Comparison of ENCODE assay signal across 16 cellular contexts in the genomic region with DNA sequence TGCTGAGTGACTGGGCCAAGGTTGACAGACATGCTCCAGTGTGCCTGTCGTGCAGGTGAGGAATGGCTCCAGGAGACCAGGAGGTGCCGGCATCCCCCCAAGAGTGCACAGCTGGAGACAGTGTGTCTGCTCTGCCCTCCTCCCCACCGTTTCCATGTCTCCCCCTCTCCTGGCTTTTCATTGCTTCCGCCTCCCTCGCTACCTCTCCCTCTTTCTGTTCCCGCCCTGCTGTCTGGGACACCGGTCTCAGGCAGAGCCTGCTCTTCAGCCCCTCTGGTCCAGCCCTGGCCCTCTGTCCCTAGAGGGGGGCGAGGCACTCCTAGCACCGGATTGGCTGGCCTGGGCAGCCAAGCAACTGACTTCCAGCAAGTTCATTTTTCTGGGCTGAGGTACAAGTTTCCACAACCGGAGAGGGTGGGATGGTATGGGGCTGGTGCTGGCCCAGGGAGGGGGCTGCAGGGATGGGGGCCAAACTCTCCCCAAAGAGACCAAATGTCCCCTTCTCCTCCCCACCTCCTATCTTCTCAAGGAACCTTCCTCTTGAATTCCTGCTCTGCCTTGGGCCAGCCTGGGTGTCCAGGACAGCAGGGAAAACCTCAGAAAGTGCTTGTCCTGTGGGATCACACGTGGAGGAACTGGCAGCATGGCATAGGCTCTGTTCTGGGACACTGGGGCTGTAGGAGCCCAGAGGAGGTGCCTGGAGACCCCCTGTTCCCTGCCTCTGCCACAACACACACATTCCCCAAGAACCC. TPM values are rescaled to one million over a fixed set of nuclear protein-coding genes. Genes with fewer than 3 reads are reported as not detected.
A peak's percentile ranks its signal among the peaks of the same experiment; 100 is the strongest.
DNase-seq lines count a peak whose midpoint lies in the region; ATAC-seq, FAIRE-seq and TF ChIP-seq lines count a peak whose summit lies in the region.
"Had no signal": no experiment of that assay in that cellular context is flagged by ENCODE, and none has a peak within 500 bp of the region (broad histone marks: within the 10 kb centered on the region; RNA-seq: fewer than 3 reads in every experiment).

No MANE protein-coding gene starts in this region.

- 47 to 51% methylated on average over 11 of the region's 11 CpGs for WGBS in testis, 2 donors

- H3K4me3 ChIP-seq in astrocyte of the spinal cord (ENCODE audit: low read depth, low read length), result no peak overlapping the region
- H3K4me3 ChIP-seq in left lung, result no peak overlapping the region
- H3K4me3 ChIP-seq in testis, result no peak overlapping the region
- no peak overlapping the region for H3K4me3 ChIP-seq in Peyer's patch

- TF ChIP-seq CTCF in HFFc6 (IDR thresholded peaks at IDR 0.05) (no peak), astrocyte of the spinal cord (IDR thresholded peaks at IDR 0.05; ENCODE audit: low read depth, low read length) (no peak), left lung (IDR thresholded peaks at IDR 0.05) (no peak), testis (IDR thresholded peaks at IDR 0.05) (no peak), Peyer's patch (IDR thresholded peaks at IDR 0.05) (no peak), GM13977 (IDR thresholded peaks at IDR 0.05; ENCODE audit: extremely low read depth, insufficient read depth, missing control alignments) (no peak)

- no peaks in the 10 kb centered on the region for H3K9me3 ChIP-seq in left lung
- H3K9me3 ChIP-seq in testis, result no peaks in the 10 kb centered on the region
- no peaks in the 10 kb centered on the region for H3K9me3 ChIP-seq in Peyer's patch

- peaks cover 4% of the 10 kb centered on the region; the same call in 1 of the 2 replicates for H3K36me3 Mint-ChIP-seq in HFFc6 (ENCODE audit: low read depth)
- H3K36me3 Mint-ChIP-seq: activated naive CD4-positive, alpha-beta T cell treated with anti-CD3 and anti-CD28 coated beads, Interleukin-2, amount 50 U/mL, for 72 hours had no signal

- TF ChIP-seq POLR2A in testis (IDR thresholded peaks at IDR 0.05) (no peak), Peyer's patch (IDR thresholded peaks at IDR 0.05) (no peak)

- in situ Hi-C loops in astrocyte of the spinal cord (cut with HindIII; ENCODE audit: low sequenced_read_pairs), result no loop called here
- in situ Hi-C loops in GM13977 (cut with MboI; ENCODE audit: low pct_unique_long_range_greater_than_20kb, low sequenced_read_pairs, unreplicated experiment), result loop anchor here (5.0 kb wide), 1 partner anchor 61 kb away; a partner anchor contains a TSS

- peak overlapping the region in 1 of 2 donors; percentile 25 for H3K27ac ChIP-seq in left lung
- H3K27ac ChIP-seq in testis, result peak overlapping the region in 1 of 2 donors; percentile 60
- peak overlapping the region in 2 of 4 donors; percentile 20 to 52 for H3K27ac ChIP-seq in Peyer's patch
- H3K27ac ChIP-seq: HL-60 had no signal

- DNase-seq in HFFc6, result no peak
- DNase-seq in astrocyte of the spinal cord (ENCODE audit: low read depth, low spot score), result peak; percentile 12
- no peak for DNase-seq in left lung
- DNase-seq in testis, result peak; percentile 60
- no peak for DNase-seq in UCSD-AML1 (lab: John Stamatoyannopoulos, UW; ENCODE audit: unreplicated experiment)
- DNase-seq in Peyer's patch, result no peak
- DNase-seq in RCC 7860 (ENCODE audit: low spot score), result no peak
- DNase-seq in GM13977 (ENCODE audit: low spot score), result no peak
- DNase-seq: effector CD4-positive, alpha-beta T cell; glutamatergic neuron; NCI-H1092 treated with DMSO at 0.1 percent for 48 hours; NCI-H748 treated with DMSO at 0.1 percent for 48 hours; stimulated activated CD4-positive, alpha-beta T cell treated with anti-CD3 and anti-CD28 coated beads, Interleukin-12 subunit alpha, Interleukin-12 subunit beta, amount 100 ng/mL, for 4 hours; T-cell had no signal

- H3K4me3 Mint-ChIP-seq in HFFc6, result no peak overlapping the region
- H3K4me3 Mint-ChIP-seq: T-cell had no signal

- FAIRE-seq in RCC 7860 (lab: Jason Lieb, UNC), result no peak

- peak overlapping the region; percentile 42; the same call in 1 of the 2 replicates for H3K27ac Mint-ChIP-seq in HFFc6
- H3K27ac Mint-ChIP-seq: activated naive CD4-positive, alpha-beta T cell treated with anti-CD3 and anti-CD28 coated beads, Interleukin-2, amount 50 U/mL, for 72 hours; T-cell had no signal

- H3K27me3 Mint-ChIP-seq in HFFc6 (ENCODE audit: insufficient read depth), result peaks cover 1% of the 10 kb centered on the region
- H3K27me3 Mint-ChIP-seq: T-cell had no signal

- peaks cover 19% of the 10 kb centered on the region; the same call in 1 of the 2 replicates for H3K4me1 Mint-ChIP-seq in HFFc6 (ENCODE audit: low read depth)

- H3K36me3 ChIP-seq in left lung, result peaks cover 0 to 62% of the 10 kb centered on the region in 2 donors
- H3K36me3 ChIP-seq in testis (ENCODE audit: low read depth, missing control alignments), result no peaks in the 10 kb centered on the region
- peaks cover 0 to 45% (median 4%) of the 10 kb centered on the region in 3 donors for H3K36me3 ChIP-seq in Peyer's patch

- H3K9me3 Mint-ChIP-seq in HFFc6, result no peaks in the 10 kb centered on the region
- H3K9me3 Mint-ChIP-seq: activated naive CD4-positive, alpha-beta T cell treated with anti-CD3 and anti-CD28 coated beads, Interleukin-2, amount 50 U/mL, for 72 hours; T-cell had no signal

- H3K27me3 ChIP-seq in left lung (no peaks in the 10 kb centered on the region), testis (no peaks in the 10 kb centered on the region), Peyer's patch (no peaks in the 10 kb centered on the region)

- peaks cover 8 to 38% of the 10 kb centered on the region in 2 donors for H3K4me1 ChIP-seq in left lung
- peaks cover 6% of the 10 kb centered on the region for H3K4me1 ChIP-seq in testis
- peaks cover 0 to 11% (median 4%) of the 10 kb centered on the region in 4 donors for H3K4me1 ChIP-seq in Peyer's patch

- intact Hi-C loops in left lung (cut with DNase I) (loop anchor here in 1 of 2 donors (10.0 kb wide), 1 partner anchor 59 kb away; a partner anchor contains a TSS), testis (cut with DNase I; ENCODE audit: low total_unique reads) (no loop called here)

- ATAC-seq in left lung, result peak; percentile 10
- ATAC-seq: activated naive CD4-positive, alpha-beta T cell treated with anti-CD3 and anti-CD28 coated beads, Interleukin-2, amount 50 U/mL, for 72 hours; T-cell had no signal

RNA-seq across cellular contexts. Expression of a gene that starts 32.6 kb away (rescaled TPM):
- total RNA-seq in HFFc6 (2021; fragmentation: NEBNext Ultra II Directional; extraction: Animal tissue kit (Norgen Biotek cat#: 25700)), result 10 to 100 TPM; 15.5 to 21.9 (median 20.0) TPM
- total RNA-seq in left lung (10 to 100 TPM; 73.2 to 73.7 TPM), testis (10 to 100 TPM; 36.3 to 44.5 TPM), Peyer's patch (10 to 100 TPM; 36.3 to 73.1 (median 70.6) TPM)
- 42.3 TPM for polyA plus RNA-seq in testis (ENCODE audit: insufficient read depth, low read depth, low replicate concordance)

Comparison
In these comparisons a context has a peak if more than half of its experiments do, and no peak if none do; other contexts are left out.
1. DNase-seq: peak in astrocyte of the spinal cord (single experiment) and testis (single experiment); none in HFFc6 (single experiment), left lung (0 of 2), UCSD-AML1 (single experiment), Peyer's patch (0 of 3), RCC 7860 (single experiment) and GM13977 (single experiment).